9 cellular contexts compared by ENCODE assay signal in genomic region chr10:103736763-103737162, GRCh38.
DNase-seq lines count a peak whose midpoint lies in the region; ATAC-seq, FAIRE-seq and TF ChIP-seq lines count a peak whose summit lies in the region.
"Had no signal": no experiment of that assay in that cellular context is flagged by ENCODE, and none has a peak within 500 bp of the region (broad histone marks: within the 10 kb centered on the region; RNA-seq: fewer than 3 reads in every experiment).

No MANE protein-coding gene starts in this region.

- no peaks in the 10 kb centered on the region for H3K36me3 Mint-ChIP-seq in natural killer cell
- H3K36me3 Mint-ChIP-seq: activated naive CD8-positive, alpha-beta T cell treated with anti-CD3 and anti-CD28 coated beads, Interleukin-2, amount 10 ng/mL, durations not matched to agents 7 days and 5 days had no signal

- no peak for TF ChIP-seq RAD21 in A549 (conservative IDR thresholded peaks at IDR 0.05 in 1 of 2, IDR thresholded peaks at IDR 0.05 in 1 of 2)

- H3K9me3 Mint-ChIP-seq in natural killer cell, result no peaks in the 10 kb centered on the region
- H3K9me3 Mint-ChIP-seq: activated naive CD8-positive, alpha-beta T cell treated with anti-CD3 and anti-CD28 coated beads, Interleukin-2, amount 10 ng/mL, durations not matched to agents 7 days and 5 days had no signal

- no peak overlapping the region for H3K4me2 ChIP-seq in A549

- TF ChIP-seq EP300 in A549 (IDR thresholded peaks at IDR 0.05), result no peak

- POLR2A ChIA-PET in A549 (lab: Yijun Ruan, JAX), result no interaction called here

- WGBS in A549 (ENCODE audit: missing lambda C conversion rate), result 48% methylated on average over 3 of the region's 3 CpGs

- peaks cover 19% of the 10 kb centered on the region for H3K4me1 ChIP-seq in A549

- no peak overlapping the region for H3K4me3 Mint-ChIP-seq in natural killer cell
- H3K4me3 Mint-ChIP-seq: activated naive CD8-positive, alpha-beta T cell treated with anti-CD3 and anti-CD28 coated beads, Interleukin-2, amount 10 ng/mL, durations not matched to agents 7 days and 5 days had no signal

- no peak overlapping the region for H3K4me3 ChIP-seq in A549
- no peak overlapping the region for H3K4me3 ChIP-seq in epithelial cell of esophagus (ENCODE audit: low read length)

- no peak overlapping the region for H3K27ac Mint-ChIP-seq in natural killer cell
- H3K27ac Mint-ChIP-seq: activated naive CD8-positive, alpha-beta T cell treated with anti-CD3 and anti-CD28 coated beads, Interleukin-2, amount 10 ng/mL, durations not matched to agents 7 days and 5 days had no signal

- no peaks in the 10 kb centered on the region for H3K27me3 Mint-ChIP-seq in natural killer cell (ENCODE audit: low read depth in 2 of 2)

- TF ChIP-seq CTCF in A549 (IDR thresholded peaks at IDR 0.05) (no peak), epithelial cell of esophagus (IDR thresholded peaks at IDR 0.05; ENCODE audit: insufficient read depth, low read depth, low read length, missing control alignments) (peak; percentile 46), natural killer cell (IDR thresholded peaks at IDR 0.05) (no peak)

- no peak for FAIRE-seq in A549 (lab: Jason Lieb, UNC)

- H3K27ac ChIP-seq in A549, result no peak overlapping the region

- intact Hi-C loops in natural killer cell (cut with micrococcal nuclease), result no loop called here

- peak; percentile 41 to 95; a peak in 3 of 6 replicates for ATAC-seq in A549
- ATAC-seq in GM18870 (IDR thresholded peaks at IDR 0.05; ENCODE audit: unreplicated experiment), result peak; percentile 58
- ATAC-seq in natural killer cell, result no peak

- TF ChIP-seq POLR2A in A549 (IDR thresholded peaks at IDR 0.05; ENCODE audit: low read length), result no peak

- no peaks in the 10 kb centered on the region for H3K9me3 ChIP-seq in A549

- no peaks in the 10 kb centered on the region for H3K4me1 Mint-ChIP-seq in natural killer cell
- H3K4me1 Mint-ChIP-seq: activated naive CD8-positive, alpha-beta T cell treated with anti-CD3 and anti-CD28 coated beads, Interleukin-2, amount 10 ng/mL, durations not matched to agents 7 days and 5 days had no signal

- peak; percentile 46 to 67 for DNase-seq in A549 (ENCODE audit: low read depth in 1 of 2, low spot score in 1 of 2)
- peak; percentile 75 for DNase-seq in NCI-H82 (lab: John Stamatoyannopoulos, UW)
- DNase-seq in epithelial cell of esophagus (ENCODE audit: low read depth), result peak; percentile 88
- DNase-seq in midbrain (lab: John Stamatoyannopoulos, UW), result no peak
- no peak for DNase-seq in natural killer cell
- DNase-seq in KG1 (lab: John Stamatoyannopoulos, UW), result no peak
- DNase-seq in C1 segment of cervical spinal cord (lab: John Stamatoyannopoulos, UW), result no peak
- DNase-seq: activated naive CD8-positive, alpha-beta T cell treated with anti-CD3 and anti-CD28 coated beads, Interleukin-2, amount 10 ng/mL, durations not matched to agents 7 days and 5 days had no signal

- CTCF ChIA-PET in A549 (lab: Yijun Ruan, JAX), result interaction anchor here (1.0 to 2.2 kb wide), 8 partner anchors 11 to 148 kb away, joined by 3 to 7 read pairs (median 4); no protein-coding TSS in a partner anchor

TF ChIP-seq in A549, 52 proteins besides CTCF, POLR2A, EP300 and RAD21:
- TF ChIP-seq RFX5 (IDR thresholded peaks at IDR 0.05) (peak; percentile 95), FOXS1 (CRISPR knock-in tag; IDR thresholded peaks at IDR 0.05) (no peak), NFE2L2 (conservative IDR thresholded peaks at IDR 0.05; ENCODE audit: low read length) (no peak)

Comparison
In these comparisons a context has a peak if more than half of its experiments do, and no peak if none do; other contexts are left out.
1. ATAC-seq: peak in A549 (2 of 2) and GM18870 (single experiment); none in natural killer cell (0 of 3).
2. DNase-seq: peak in A549 (2 of 2), NCI-H82 (single experiment) and epithelial cell of esophagus (single experiment); none in midbrain (single experiment), natural killer cell (single experiment), KG1 (single experiment) and C1 segment of cervical spinal cord (0 of 14).